In genomic region chr1:168285419-168285790, GRCh38 we compare ENCODE assay signal across 15 cellular contexts. TPM values are rescaled to one million over a fixed set of nuclear protein-coding genes. Genes with fewer than 3 reads are reported as not detected.
DNase-seq lines count a peak whose midpoint lies in the region; ATAC-seq, FAIRE-seq and TF ChIP-seq lines count a peak whose summit lies in the region.
"Had no signal": no experiment of that assay in that cellular context is flagged by ENCODE, and none has a peak within 500 bp of the region (broad histone marks: within the 10 kb centered on the region; RNA-seq: fewer than 3 reads in every experiment).

No MANE protein-coding gene starts in this region.

- H3K4me2 ChIP-seq in mammary epithelial cell (ENCODE audit: insufficient read depth, low read depth, low read length) = no peak overlapping the region

- H3K4me3 ChIP-seq in mammary epithelial cell (replicated peaks in 1 of 3; ENCODE audit: insufficient read depth in 1 of 3, low read depth in 2 of 3, low read length in 3 of 3) (no peak overlapping the region), thyroid gland (replicated peaks in 1 of 3) (no peak overlapping the region), esophagus muscularis mucosa (no peak overlapping the region)
- H3K4me3 ChIP-seq: gastroesophageal sphincter had no signal

- TF ChIP-seq EP300 in esophagus muscularis mucosa (IDR thresholded peaks at IDR 0.05) = no peak

- TF ChIP-seq CTCF in mammary epithelial cell (conservative IDR thresholded peaks at IDR 0.05 in 1 of 2, IDR thresholded peaks at IDR 0.05 in 1 of 2; ENCODE audit: extremely low read depth in 1 of 2, insufficient read depth in 1 of 2, low read depth in 1 of 2, low read length in 2 of 2) (no peak), thyroid gland (IDR thresholded peaks at IDR 0.05) (no peak), esophagus muscularis mucosa (IDR thresholded peaks at IDR 0.05) (no peak)

- no peak overlapping the region for H3K9ac ChIP-seq in mammary epithelial cell (ENCODE audit: insufficient read depth, low read length)

- in situ Hi-C loops in mammary epithelial cell (cut with MboI; ENCODE audit: low sequenced_read_pairs in 2 of 2) = no loop called here

- H4K20me1 ChIP-seq in mammary epithelial cell (ENCODE audit: insufficient read depth, low read length) = no peaks in the 10 kb centered on the region

- intact Hi-C loops in mammary epithelial cell (cut with micrococcal nuclease) (no loop called here), thyroid gland (cut with DNase I) (no loop called here), esophagus muscularis mucosa (cut with DNase I) (no loop called here)

- CTCF ChIA-PET in mammary epithelial cell (lab: Charles Lee; ENCODE audit: low non-redundant PET) = no interaction called here

- peaks cover 25% of the 10 kb centered on the region for H3K4me1 ChIP-seq in mammary epithelial cell (ENCODE audit: insufficient read depth, low read length)
- peaks cover 0 to 3% of the 10 kb centered on the region in 2 donors for H3K4me1 ChIP-seq in thyroid gland
- peaks cover 0 to 12% (median 5%) of the 10 kb centered on the region in 4 donors for H3K4me1 ChIP-seq in esophagus muscularis mucosa
- H3K4me1 ChIP-seq: gastroesophageal sphincter had no signal

- dilution Hi-C loops in mammary epithelial cell (cut with HindIII; ENCODE audit: low sequenced_read_pairs) = no loop called here

- H3K9me3 ChIP-seq in mammary epithelial cell (replicated peaks; ENCODE audit: insufficient read depth, low read length) (no peaks in the 10 kb centered on the region), thyroid gland (no peaks in the 10 kb centered on the region), esophagus muscularis mucosa (no peaks in the 10 kb centered on the region)
- H3K9me3 ChIP-seq: gastroesophageal sphincter had no signal

- H3K79me2 ChIP-seq in mammary epithelial cell (ENCODE audit: insufficient read depth, low read length) = no peaks in the 10 kb centered on the region

- no peak overlapping the region for H3K27ac ChIP-seq in mammary epithelial cell (ENCODE audit: insufficient read depth, low read depth, low read length)
- H3K27ac ChIP-seq in thyroid gland = no peak overlapping the region
- H3K27ac ChIP-seq in esophagus muscularis mucosa (replicated peaks in 1 of 4) = no peak overlapping the region
- H3K27ac ChIP-seq: gastroesophageal sphincter had no signal

- peak; percentile 78 for DNase-seq in NCI-H748 (lab: John Stamatoyannopoulos, UW; ENCODE audit: unreplicated experiment)
- no peak for DNase-seq in NCI-H748 treated with DMSO at 0.1 percent for 48 hours (lab: John Stamatoyannopoulos, UW)
- DNase-seq in LoVo (ENCODE audit: low spot score) = peak; percentile 18
- peak; percentile 81 for DNase-seq in mammary epithelial cell
- peak; percentile 7 to 38 for DNase-seq in thyroid gland
- no peak for DNase-seq in esophagus muscularis mucosa (ENCODE audit: extremely low spot score)
- no peak for DNase-seq in GM19239 (ENCODE audit: insufficient read length, low spot score)
- DNase-seq: activated CD4-positive, alpha-beta T cell treated with anti-CD3 and anti-CD28 coated beads, Interleukin-2, amount 10 ng/mL, durations not matched to agents 7 days and 5 days; activated naive CD8-positive, alpha-beta T cell treated with anti-CD3 and anti-CD28 coated beads, Interleukin-2, amount 50 U/mL, for 24 hours; COR-L47; NCI-H446 treated with DMSO at 0.1 percent for 48 hours; stimulated activated naive CD4-positive, alpha-beta T cell treated with Interleukin-2 at 50 U/mL for 16 hours; T1000 had no signal

- no peak for FAIRE-seq in GM19239 (lab: Jason Lieb, UNC)

- no TSS peak for BruUV-seq in mammary epithelial cell (replicated peaks; lab: Mats Ljungman, UMichigan)

- H3K36me3 ChIP-seq in mammary epithelial cell (ENCODE audit: insufficient read depth, low read length) (no peaks in the 10 kb centered on the region), thyroid gland (no peaks in the 10 kb centered on the region), esophagus muscularis mucosa (no peaks in the 10 kb centered on the region)
- H3K36me3 ChIP-seq: gastroesophageal sphincter had no signal

- no peaks in the 10 kb centered on the region for H3K27me3 ChIP-seq in mammary epithelial cell (ENCODE audit: insufficient read depth, low read length)
- H3K27me3 ChIP-seq in thyroid gland = no peaks in the 10 kb centered on the region
- H3K27me3 ChIP-seq in esophagus muscularis mucosa = no peaks in the 10 kb centered on the region
- H3K27me3 ChIP-seq: gastroesophageal sphincter had no signal

- no peak overlapping the region for H2AFZ ChIP-seq in mammary epithelial cell (ENCODE audit: low read depth, low read length)

- TF ChIP-seq POLR2A in thyroid gland (IDR thresholded peaks at IDR 0.05) = no peak
- TF ChIP-seq POLR2A in esophagus muscularis mucosa (IDR thresholded peaks at IDR 0.05; ENCODE audit: low read depth) = no peak

- no peak for ATAC-seq in HG03571 (IDR thresholded peaks at IDR 0.05; ENCODE audit: unreplicated experiment)
- ATAC-seq: activated naive CD8-positive, alpha-beta T cell treated with anti-CD3 and anti-CD28 coated beads, Interleukin-2, amount 50 U/mL, for 24 hours; gastroesophageal sphincter had no signal

RNA-seq across cellular contexts. Expression of gene TBX19, which starts 4.7 kb away (rescaled TPM):
- total RNA-seq in mammary epithelial cell = under 1 TPM; 0.67 to 0.68 TPM
- 0.57 TPM for polyA plus RNA-seq in mammary epithelial cell
- polyA minus RNA-seq in mammary epithelial cell = not detected
- 1 to 10 TPM in 3 of 4 donors, under 1 TPM in 1; 0.54 to 2.9 (median 2.0) TPM for total RNA-seq in thyroid gland
- total RNA-seq in esophagus muscularis mucosa = 1 to 10 TPM in 2 of 4 donors, under 1 TPM in 2; 0.83 to 2.0 (median 1.1) TPM

RNA-seq across cellular contexts. Expression of gene SFT2D2, which starts 59.6 kb away (rescaled TPM):
- total RNA-seq in mammary epithelial cell = 10 to 100 TPM; 47.3 to 56.6 TPM
- polyA plus RNA-seq in mammary epithelial cell = 30.7 TPM
- polyA minus RNA-seq in mammary epithelial cell = 73.0 TPM
- 10 to 100 TPM; 41.2 to 72.3 (median 53.9) TPM for total RNA-seq in thyroid gland
- 10 to 100 TPM; 27.8 to 35.1 (median 29.9) TPM for total RNA-seq in esophagus muscularis mucosa

Comparison
In these comparisons a context has a peak if more than half of its experiments do, and no peak if none do; other contexts are left out.
1. DNase-seq: peak in NCI-H748 (single experiment), LoVo (single experiment), mammary epithelial cell (single experiment) and thyroid gland (2 of 2); none in NCI-H748 treated with DMSO at 0.1 percent for 48 hours (single experiment), esophagus muscularis mucosa (single experiment) and GM19239 (single experiment).